In genomic region chr1:45305231-45305630, GRCh38 we compare ENCODE assay signal across 12 cellular contexts. TPM values are rescaled to one million over a fixed set of nuclear protein-coding genes. Genes with fewer than 3 reads are reported as not detected.
DNase-seq lines count a peak whose midpoint lies in the region; ATAC-seq, FAIRE-seq and TF ChIP-seq lines count a peak whose summit lies in the region.
"Had no signal": no experiment of that assay in that cellular context is flagged by ENCODE, and none has a peak within 500 bp of the region (broad histone marks: within the 10 kb centered on the region; RNA-seq: fewer than 3 reads in every experiment).

No MANE protein-coding gene starts in this region.

- DNase-seq in CD4-positive, alpha-beta T cell = no peak
- DNase-seq in H4 (ENCODE audit: low spot score) (peak; percentile 2), mesothelial cell of epicardium (ENCODE audit: low spot score in 2 of 2, unreplicated experiment in 2 of 2) (no peak), NOMO-1 treated with dmso at 0.1 percent for 144 hours (lab: John Stamatoyannopoulos, UW; ENCODE audit: unreplicated experiment) (no peak), epidermal melanocyte (ENCODE audit: insufficient read length, low spot score) (no peak), GM19239 (ENCODE audit: insufficient read length, low spot score) (no peak)
- peak; percentile 19 to 24 for DNase-seq in activated T-cell treated with anti-CD3 and anti-CD28 coated beads, Interleukin-2, amount 50 U/mL, for 48 hours
- DNase-seq: cortex of kidney, NCI-H446 treated with DMSO at 0.1 percent for 48 hours, Right ventricle myocardium superior had no signal

- H3K27ac Mint-ChIP-seq in CD4-positive, alpha-beta T cell = peak overlapping the region; percentile 95
- H3K27ac Mint-ChIP-seq in mesothelial cell of epicardium = peak overlapping the region; percentile 26

- no peak for ATAC-seq in CD4-positive, alpha-beta T cell (ENCODE audit: poor library complexity)
- ATAC-seq in HG03196 (IDR thresholded peaks at IDR 0.05; ENCODE audit: unreplicated experiment) = no peak

- H3K27me3 ChIP-seq in CD4-positive, alpha-beta T cell (ENCODE audit: control insufficient read depth, insufficient read depth, low read length) = no peaks in the 10 kb centered on the region

- intact Hi-C loops in CD4-positive, alpha-beta T cell (cut with DNase I, micrococcal nuclease) = loop anchor here in 1 of 2 experiments (1.0 to 2.0 kb wide), 3 partner anchors 19 to 186 kb away; partner anchors contain the start of genes MUTYH, TESK2 and TOE1

- FAIRE-seq in GM19239 (lab: Jason Lieb, UNC) = no peak

- H3K27ac ChIP-seq in CD4-positive, alpha-beta T cell (ENCODE audit: low read depth, low read length) = no peak overlapping the region

- CTCF ChIA-PET in CD4-positive, alpha-beta T cell (lab: Charles Lee) = interaction anchor here (0.8 to 1.3 kb wide), 2 partner anchors 34 to 291 kb away, joined by 3 read pairs; no protein-coding TSS in a partner anchor

- POLR2A ChIA-PET in CD4-positive, alpha-beta T cell (lab: Charles Lee) = interaction anchor here (0.6 to 6.2 kb wide), 6 partner anchors 35 to 574 kb away, joined by 3 to 163 read pairs (median 3); partner anchors contain the start of genes HECTD3, MUTYH, PLK3 and TESK2

- H3K27me3 Mint-ChIP-seq in CD4-positive, alpha-beta T cell = no peaks in the 10 kb centered on the region
- H3K27me3 Mint-ChIP-seq in mesothelial cell of epicardium (ENCODE audit: low read depth) = no peaks in the 10 kb centered on the region

- H3K36me3 Mint-ChIP-seq in CD4-positive, alpha-beta T cell (ENCODE audit: low read depth) = no peaks in the 10 kb centered on the region
- H3K36me3 Mint-ChIP-seq in mesothelial cell of epicardium = no peaks in the 10 kb centered on the region

- TF ChIP-seq CTCF in CD4-positive, alpha-beta T cell (IDR thresholded peaks at IDR 0.05) = no peak
- no peak for TF ChIP-seq CTCF in mesothelial cell of epicardium (IDR thresholded peaks at IDR 0.05; ENCODE audit: unreplicated experiment)

- H3K4me1 Mint-ChIP-seq in CD4-positive, alpha-beta T cell (ENCODE audit: low read depth) = peaks cover 27% of the 10 kb centered on the region
- peaks cover 15% of the 10 kb centered on the region for H3K4me1 Mint-ChIP-seq in mesothelial cell of epicardium

- no peaks in the 10 kb centered on the region for H3K9me3 Mint-ChIP-seq in CD4-positive, alpha-beta T cell
- H3K9me3 Mint-ChIP-seq in mesothelial cell of epicardium = no peaks in the 10 kb centered on the region

- H3K4me3 Mint-ChIP-seq in CD4-positive, alpha-beta T cell = peak overlapping the region; percentile 95
- peak overlapping the region; percentile 86 for H3K4me3 Mint-ChIP-seq in mesothelial cell of epicardium

- H3K9me3 ChIP-seq in CD4-positive, alpha-beta T cell (ENCODE audit: control insufficient read depth, low read length) = no peaks in the 10 kb centered on the region
- H3K9me3 ChIP-seq: mucosa of descending colon had no signal

RNA-seq across cellular contexts. Expression of gene HPDL, which starts 21.5 kb away (rescaled TPM):
- not detected for total RNA-seq in CD4-positive, alpha-beta T cell
- not detected in 2 replicates for total RNA-seq in H4 (2014; rRNA removed; shearing (Covaris generic))
- total RNA-seq in mesothelial cell of epicardium = 2.1 to 2.8 TPM (median 2.4 TPM) in 3 replicates
- total RNA-seq: Right ventricle myocardium superior had no signal

RNA-seq across cellular contexts. Expression of gene TOE1, which starts 34.7 kb away (rescaled TPM):
- total RNA-seq in CD4-positive, alpha-beta T cell = 10 to 100 TPM; 44.5 to 46.2 TPM
- 37.1 and 42.0 TPM in 2 replicates for total RNA-seq in H4 (2014; rRNA removed; shearing (Covaris generic))
- total RNA-seq in mesothelial cell of epicardium = 10.9 to 14.0 TPM (median 13.2 TPM) in 3 replicates

RNA-seq across cellular contexts. Expression of gene MUTYH, which starts 35.0 kb away (rescaled TPM):
- 10 to 100 TPM; 57.9 to 67.4 TPM for total RNA-seq in CD4-positive, alpha-beta T cell
- total RNA-seq in H4 (2014; rRNA removed; shearing (Covaris generic)) = 11.3 TPM in 2 replicates
- 39.5 to 43.1 TPM (median 43.0 TPM) in 3 replicates for total RNA-seq in mesothelial cell of epicardium

Comparison
In these comparisons a context has a peak if more than half of its experiments do, and no peak if none do; other contexts are left out.
1. DNase-seq: peak in H4 (single experiment) and activated T-cell treated with anti-CD3 and anti-CD28 coated beads, Interleukin-2, amount 50 U/mL, for 48 hours (2 of 2); none in CD4-positive, alpha-beta T cell (0 of 10), mesothelial cell of epicardium (0 of 2), NOMO-1 treated with dmso at 0.1 percent for 144 hours (single experiment), epidermal melanocyte (single experiment) and GM19239 (single experiment).